In the genomic region with DNA sequence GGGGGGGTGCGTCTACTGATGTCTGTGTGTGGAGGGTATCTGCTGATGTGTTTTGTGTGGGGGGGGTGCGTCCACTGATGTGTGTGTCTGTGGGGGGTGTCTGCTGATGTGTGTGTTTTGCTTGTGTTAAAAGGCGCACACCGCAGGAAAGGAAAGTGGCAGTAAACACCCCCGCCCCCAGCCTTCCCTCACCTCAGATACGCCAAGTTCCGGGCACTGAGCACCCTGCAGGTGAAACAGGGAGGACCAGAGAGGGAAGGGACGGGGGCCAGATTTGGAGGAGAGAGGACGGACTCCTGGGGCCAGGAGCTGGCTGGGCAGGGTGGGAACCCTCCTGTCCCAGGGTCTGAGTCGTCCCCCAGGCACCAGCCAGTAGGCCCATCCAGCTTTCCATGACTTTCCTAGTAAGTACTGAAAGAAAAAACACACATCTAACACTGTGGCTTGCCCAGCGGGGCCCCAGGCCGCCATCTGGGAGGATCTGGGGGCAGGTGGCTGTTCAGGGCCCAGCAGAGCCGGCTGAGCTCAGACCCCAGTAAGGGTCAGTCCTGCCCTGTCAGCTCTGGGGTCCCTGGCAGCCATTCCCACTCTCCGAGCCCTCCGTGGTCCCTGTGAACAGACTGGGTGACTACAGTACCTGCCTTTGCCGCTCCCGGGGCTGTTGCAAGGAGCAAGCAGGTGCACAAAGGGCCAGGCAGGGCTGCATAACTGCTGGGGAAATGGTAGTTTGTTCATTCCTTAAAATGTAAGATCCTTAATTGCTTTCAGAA, we compare ENCODE assay signal across 8 cellular contexts.
DNase-seq lines count a peak whose midpoint lies in the region; ATAC-seq and TF ChIP-seq lines count a peak whose summit lies in the region.

No MANE protein-coding gene starts in this region.

- no peaks in the 10 kb centered on the region for H3K9me3 ChIP-seq in colonic mucosa

- intact Hi-C loops in colonic mucosa (cut with DNase I): no loop called here

- peak; percentile 15 for ATAC-seq in GM21526 (IDR thresholded peaks at IDR 0.05; ENCODE audit: low FRiP score, unreplicated experiment)

- peak overlapping the region; percentile 44 for H3K27ac ChIP-seq in colonic mucosa

- H3K4me3 ChIP-seq in colonic mucosa: no peak overlapping the region

- DNase-seq in T-helper 9 cell (peak; percentile 44), colonic mucosa (peak; percentile 32), dermis blood vessel endothelial cell (no peak), DMS153 (lab: John Stamatoyannopoulos, UW) (no peak), GM10266 (ENCODE audit: extremely low spot score) (no peak), NCI-H1105 (lab: John Stamatoyannopoulos, UW) (no peak)
- DNase-seq in stimulated activated CD8-positive, alpha-beta memory T cell treated with anti-CD3 and anti-CD28 coated beads, Interleukin-15, amount 100 ng/mL, for 48 hours (ENCODE audit: low read depth in 2 of 2): peak; percentile 53 to 66

- H3K9ac ChIP-seq in colonic mucosa (ENCODE audit: low read depth in 2 of 2, low read length in 2 of 2): peak overlapping the region in 1 of 2 donors; percentile 9

- TF ChIP-seq CTCF in colonic mucosa (IDR thresholded peaks at IDR 0.05) (no peak), GM10266 (IDR thresholded peaks at IDR 0.05; ENCODE audit: control insufficient read depth, insufficient read depth, low read depth, missing control alignments) (no peak)

- H3K4me1 ChIP-seq in colonic mucosa: no peaks in the 10 kb centered on the region

- H3K27me3 ChIP-seq in colonic mucosa: no peaks in the 10 kb centered on the region

- no peaks in the 10 kb centered on the region for H3K36me3 ChIP-seq in colonic mucosa

Comparison
In these comparisons a context has a peak if more than half of its experiments do, and no peak if none do; other contexts are left out.
1. DNase-seq: peak in T-helper 9 cell (single experiment), colonic mucosa (single experiment) and stimulated activated CD8-positive, alpha-beta memory T cell treated with anti-CD3 and anti-CD28 coated beads, Interleukin-15, amount 100 ng/mL, for 48 hours (2 of 2); none in dermis blood vessel endothelial cell (single experiment), DMS153 (single experiment), GM10266 (single experiment) and NCI-H1105 (single experiment).